ENCODE assay signal across 9 cellular contexts in the genomic region with DNA sequence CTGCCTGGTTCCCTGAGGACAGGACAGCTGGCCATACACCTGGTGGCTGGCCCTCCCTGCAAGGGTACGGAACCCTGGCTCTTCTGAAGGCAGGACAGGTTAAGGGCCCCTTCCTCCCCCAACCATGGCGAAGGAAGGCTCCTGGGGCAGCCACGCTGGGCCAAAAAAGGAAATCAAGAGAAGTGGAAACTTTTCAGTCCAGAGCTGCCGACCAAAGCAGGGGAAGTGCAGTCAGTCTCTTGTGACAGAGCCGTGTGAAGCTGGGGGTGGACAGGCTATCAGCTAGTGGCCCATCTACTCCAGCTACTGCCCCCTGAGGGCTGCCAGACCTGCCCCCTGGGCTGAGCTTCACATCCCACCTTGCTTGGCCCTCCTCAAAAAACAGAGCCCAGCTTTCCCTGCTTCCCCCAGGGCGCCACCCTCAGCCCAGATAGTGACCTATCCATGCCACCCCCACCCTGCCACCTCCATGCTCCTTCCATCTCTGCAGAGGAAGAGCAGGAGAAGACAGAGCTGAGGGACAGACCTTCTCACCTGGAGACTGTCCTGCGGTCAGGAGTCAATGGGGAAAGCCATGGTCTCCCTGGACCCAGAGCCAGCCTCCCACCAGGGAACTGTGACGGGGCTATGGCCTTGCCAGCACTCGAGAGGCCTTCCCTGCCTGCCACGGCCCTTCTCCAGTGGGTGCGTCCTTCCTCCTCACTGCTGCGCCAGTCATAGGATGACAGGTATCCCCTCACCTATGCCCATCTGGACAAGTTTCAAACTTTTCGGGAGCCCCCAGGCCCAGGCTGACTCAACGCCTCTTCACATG. TPM values are rescaled to one million over a fixed set of nuclear protein-coding genes. Genes with fewer than 3 reads are reported as not detected.
DNase-seq lines count a peak whose midpoint lies in the region; ATAC-seq and TF ChIP-seq lines count a peak whose summit lies in the region.
"Had no signal": no experiment of that assay in that cellular context is flagged by ENCODE, and none has a peak within 500 bp of the region (broad histone marks: within the 10 kb centered on the region; RNA-seq: fewer than 3 reads in every experiment).

No MANE protein-coding gene starts in this region.

- no peaks in the 10 kb centered on the region for H3K27me3 Mint-ChIP-seq in activated naive CD4-positive, alpha-beta T cell treated with anti-CD3 and anti-CD28 coated beads, Interleukin-2, amount 50 U/mL, for 24 hours
- H3K27me3 Mint-ChIP-seq in activated naive CD4-positive, alpha-beta T cell treated with anti-CD3 and anti-CD28 coated beads, Interleukin-2, amount 10 ng/mL, durations not matched to agents 7 days and 5 days, result peaks cover 22% of the 10 kb centered on the region
- H3K27me3 Mint-ChIP-seq in stimulated activated naive CD8-positive, alpha-beta T cell treated with anti-CD3 and anti-CD28 coated beads, Interleukin-15, amount 100 ng/mL, for 72 hours, result no peaks in the 10 kb centered on the region

- H3K36me3 Mint-ChIP-seq in activated naive CD4-positive, alpha-beta T cell treated with anti-CD3 and anti-CD28 coated beads, Interleukin-2, amount 50 U/mL, for 24 hours, result peaks cover 22% of the 10 kb centered on the region
- H3K36me3 Mint-ChIP-seq in activated naive CD4-positive, alpha-beta T cell treated with anti-CD3 and anti-CD28 coated beads, Interleukin-2, amount 10 ng/mL, durations not matched to agents 7 days and 5 days, result no peaks in the 10 kb centered on the region

- H3K4me1 Mint-ChIP-seq in activated naive CD4-positive, alpha-beta T cell treated with anti-CD3 and anti-CD28 coated beads, Interleukin-2, amount 50 U/mL, for 24 hours, result peaks cover 50% of the 10 kb centered on the region
- peaks cover 40% of the 10 kb centered on the region for H3K4me1 Mint-ChIP-seq in activated naive CD4-positive, alpha-beta T cell treated with anti-CD3 and anti-CD28 coated beads, Interleukin-2, amount 10 ng/mL, durations not matched to agents 7 days and 5 days
- peaks cover 90% of the 10 kb centered on the region for H3K4me1 Mint-ChIP-seq in stimulated activated naive CD8-positive, alpha-beta T cell treated with anti-CD3 and anti-CD28 coated beads, Interleukin-15, amount 100 ng/mL, for 72 hours

- no peak for ATAC-seq in stimulated activated naive CD8-positive, alpha-beta T cell treated with anti-CD3 and anti-CD28 coated beads, Interleukin-15, amount 100 ng/mL, for 72 hours
- ATAC-seq in HG02642 (IDR thresholded peaks at IDR 0.05; ENCODE audit: poor library complexity, unreplicated experiment), result no peak
- ATAC-seq in psoas muscle, result no peak
- no peak for ATAC-seq in HG03520 (IDR thresholded peaks at IDR 0.05; ENCODE audit: unreplicated experiment)

- in situ Hi-C loops in brain microvascular endothelial cell (cut with HindIII; ENCODE audit: low pct_ligation_motif_present, low sequenced_read_pairs), result no loop called here

- intact Hi-C loops in psoas muscle (cut with DNase I), result no loop called here

- 84 to 92% (median 85%) methylated on average over 14 of the region's 14 CpGs for WGBS in psoas muscle, 3 donors

- H3K36me3 ChIP-seq in NT2/D1 (ENCODE audit: insufficient read depth, insufficient read length, low read length) (peaks cover 33% of the 10 kb centered on the region), brain microvascular endothelial cell (replicated peaks) (no peaks in the 10 kb centered on the region), psoas muscle (ENCODE audit: insufficient read depth in 1 of 2, low read depth in 1 of 2) (no peaks in the 10 kb centered on the region)

- H3K27me3 ChIP-seq in NT2/D1 (ENCODE audit: insufficient read depth, insufficient read length) (peaks cover 8% of the 10 kb centered on the region), brain microvascular endothelial cell (replicated peaks) (no peaks in the 10 kb centered on the region), psoas muscle (ENCODE audit: insufficient read depth in 3 of 3, low read length in 2 of 3) (peaks cover 0 to 26% (median 6%) of the 10 kb centered on the region in 3 donors)

- H3K9me3 ChIP-seq in NT2/D1 (ENCODE audit: insufficient read depth, low read length), result no peaks in the 10 kb centered on the region
- H3K9me3 ChIP-seq in psoas muscle, result no peaks in the 10 kb centered on the region

- H3K27ac ChIP-seq in brain microvascular endothelial cell (no peak overlapping the region), psoas muscle (no peak overlapping the region)

- no peaks in the 10 kb centered on the region for H3K9me3 Mint-ChIP-seq in activated naive CD4-positive, alpha-beta T cell treated with anti-CD3 and anti-CD28 coated beads, Interleukin-2, amount 50 U/mL, for 24 hours
- H3K9me3 Mint-ChIP-seq in activated naive CD4-positive, alpha-beta T cell treated with anti-CD3 and anti-CD28 coated beads, Interleukin-2, amount 10 ng/mL, durations not matched to agents 7 days and 5 days, result no peaks in the 10 kb centered on the region
- no peaks in the 10 kb centered on the region for H3K9me3 Mint-ChIP-seq in stimulated activated naive CD8-positive, alpha-beta T cell treated with anti-CD3 and anti-CD28 coated beads, Interleukin-15, amount 100 ng/mL, for 72 hours

- H3K4me3 Mint-ChIP-seq in activated naive CD4-positive, alpha-beta T cell treated with anti-CD3 and anti-CD28 coated beads, Interleukin-2, amount 50 U/mL, for 24 hours, result peak overlapping the region; percentile 94
- no peak overlapping the region for H3K4me3 Mint-ChIP-seq in activated naive CD4-positive, alpha-beta T cell treated with anti-CD3 and anti-CD28 coated beads, Interleukin-2, amount 10 ng/mL, durations not matched to agents 7 days and 5 days
- H3K4me3 Mint-ChIP-seq in stimulated activated naive CD8-positive, alpha-beta T cell treated with anti-CD3 and anti-CD28 coated beads, Interleukin-15, amount 100 ng/mL, for 72 hours, result peak overlapping the region; percentile 86 to 95

- TF ChIP-seq CTCF in brain microvascular endothelial cell (IDR thresholded peaks at IDR 0.05; ENCODE audit: low read depth, low read length, missing control alignments), result no peak
- TF ChIP-seq CTCF in psoas muscle (IDR thresholded peaks at IDR 0.05), result no peak

- CTCF ChIA-PET in activated naive CD4-positive, alpha-beta T cell treated with anti-CD3 and anti-CD28 coated beads, Interleukin-2, amount 10 ng/mL, durations not matched to agents 7 days and 5 days (lab: Charles Lee), result interaction anchor here (1.0 to 2.3 kb wide), 2 partner anchors 45 to 47 kb away, joined by 4 to 9 read pairs; no protein-coding TSS in a partner anchor

- DNase-seq in activated naive CD4-positive, alpha-beta T cell treated with anti-CD3 and anti-CD28 coated beads, Interleukin-2, amount 10 ng/mL, durations not matched to agents 7 days and 5 days, result no peak
- no peak for DNase-seq in NT2/D1 (ENCODE audit: low read depth, low spot score)
- no peak for DNase-seq in brain microvascular endothelial cell
- DNase-seq in stimulated activated naive CD8-positive, alpha-beta T cell treated with anti-CD3 and anti-CD28 coated beads, Interleukin-15, amount 100 ng/mL, for 72 hours, result no peak
- no peak for DNase-seq in psoas muscle
- DNase-seq: NCI-H1092 had no signal

- H3K27ac Mint-ChIP-seq in activated naive CD4-positive, alpha-beta T cell treated with anti-CD3 and anti-CD28 coated beads, Interleukin-2, amount 50 U/mL, for 24 hours, result peak overlapping the region; percentile 66
- no peak overlapping the region for H3K27ac Mint-ChIP-seq in activated naive CD4-positive, alpha-beta T cell treated with anti-CD3 and anti-CD28 coated beads, Interleukin-2, amount 10 ng/mL, durations not matched to agents 7 days and 5 days
- peak overlapping the region; percentile 69 to 92 for H3K27ac Mint-ChIP-seq in stimulated activated naive CD8-positive, alpha-beta T cell treated with anti-CD3 and anti-CD28 coated beads, Interleukin-15, amount 100 ng/mL, for 72 hours

- H3K4me3 ChIP-seq in NT2/D1 (ENCODE audit: insufficient read length, low read depth), result no peak overlapping the region
- H3K4me3 ChIP-seq in brain microvascular endothelial cell (ENCODE audit: low read depth, low read length), result peak overlapping the region; percentile 94
- no peak overlapping the region for H3K4me3 ChIP-seq in psoas muscle

- H3K4me1 ChIP-seq in NT2/D1 (ENCODE audit: insufficient read depth, insufficient read length) (peaks cover 31% of the 10 kb centered on the region), psoas muscle (peaks cover 4% of the 10 kb centered on the region)

- H3K9ac ChIP-seq in NT2/D1 (ENCODE audit: insufficient read length, low read depth), result peak overlapping the region; percentile 23

RNA-seq across cellular contexts. Expression of a gene that starts 4.6 kb away (rescaled TPM):
- total RNA-seq in psoas muscle, result 1 to 10 TPM in 3 of 4 donors, under 1 TPM in 1; 0.71 to 2.0 (median 1.5) TPM
- 1 to 10 TPM in 1 of 3 donors, under 1 TPM in 2; 0.44 to 1.2 (median 0.46) TPM for polyA plus RNA-seq in psoas muscle

RNA-seq across cellular contexts. Expression of a gene that starts 31.8 kb away (rescaled TPM):
- total RNA-seq in psoas muscle, result 10 to 100 TPM; 52.3 to 72.7 (median 59.7) TPM
- 10 to 100 TPM; 45.5 to 91.7 (median 62.8) TPM for polyA plus RNA-seq in psoas muscle
